ENCODE assay signal across 24 cellular contexts in the genomic region with DNA sequence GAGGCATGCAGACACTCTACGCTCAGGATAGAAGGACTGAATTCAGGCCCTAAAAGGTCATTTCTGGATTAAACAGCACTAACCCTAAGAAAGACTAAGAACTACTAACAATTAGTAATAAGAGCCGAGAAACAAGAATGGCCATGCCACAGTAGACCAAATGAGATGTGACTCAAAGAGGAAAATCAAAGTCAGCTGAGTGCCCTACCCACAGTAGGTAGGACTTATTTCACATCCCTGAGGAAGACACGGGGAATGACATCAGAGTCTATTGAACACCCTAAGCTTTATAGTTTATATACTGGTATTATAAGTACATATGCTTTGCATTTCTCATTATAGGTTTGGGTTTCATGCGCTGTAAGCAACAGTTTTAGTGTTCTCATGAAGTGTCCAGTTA. TPM values are rescaled to one million over a fixed set of nuclear protein-coding genes. Genes with fewer than 3 reads are reported as not detected.
"Had no signal": no experiment of that assay in that cellular context is flagged by ENCODE, and none has a peak within 500 bp of the region (broad histone marks: within the 10 kb centered on the region; RNA-seq: fewer than 3 reads in every experiment).

No MANE protein-coding gene starts in this region.

- H3K4me3 ChIP-seq: esophagus muscularis mucosa, heart right ventricle, left lung, ovary, psoas muscle, sigmoid colon, spleen, stomach, thyroid gland, vagina had no signal

- H3K4me1 ChIP-seq: psoas muscle had no signal

- H3K4me3 Mint-ChIP-seq: effector memory CD8-positive, alpha-beta T cell; naive thymus-derived CD8-positive, alpha-beta T cell; nephron progenitor cell; stimulated activated naive B cell treated with anti-CD40 and anti-IgM and Interleukin-4, amounts not matched to agents 10 μg/mL and 1 μg/mL and 100 μg/mL, for 72 hours had no signal

- H3K27ac ChIP-seq: esophagus muscularis mucosa, heart right ventricle, left lung, ovary, psoas muscle, sigmoid colon, spleen, stomach, thyroid gland, vagina had no signal

- H3K27ac Mint-ChIP-seq: effector memory CD8-positive, alpha-beta T cell; naive thymus-derived CD8-positive, alpha-beta T cell; nephron progenitor cell; stimulated activated naive B cell treated with anti-CD40 and anti-IgM and Interleukin-4, amounts not matched to agents 10 μg/mL and 1 μg/mL and 100 μg/mL, for 72 hours had no signal

- DNase-seq: cortex of kidney; effector memory CD8-positive, alpha-beta T cell; foreskin melanocyte; glutamatergic neuron; heart right ventricle; hippocampal formation; left cardiac atrium; left lung; naive thymus-derived CD8-positive, alpha-beta T cell; nephron progenitor cell; occipital lobe; ovary; posterior cingulate gyrus; psoas muscle; right cardiac atrium; sigmoid colon; spleen; stimulated activated CD4-positive, alpha-beta T cell treated with anti-CD3 and anti-CD28 coated beads, Interleukin-4, amount 100 ng/mL, for 4 hours; stimulated activated naive B cell treated with anti-CD40 and anti-IgM and Interleukin-4, amounts not matched to agents 10 μg/mL and 1 μg/mL and 100 μg/mL, for 72 hours; stomach; thyroid gland; trophoblast cell had no signal

- H3K9me3 Mint-ChIP-seq: effector memory CD8-positive, alpha-beta T cell had no signal

- H3K27me3 ChIP-seq: esophagus muscularis mucosa, ovary, sigmoid colon, stomach, thyroid gland, vagina had no signal

- H3K9me3 ChIP-seq: esophagus muscularis mucosa, heart right ventricle, left lung, ovary, psoas muscle, sigmoid colon, stomach, thyroid gland, vagina had no signal

- ATAC-seq: effector memory CD8-positive, alpha-beta T cell; heart right ventricle; left cardiac atrium; left lung; naive thymus-derived CD8-positive, alpha-beta T cell; psoas muscle; right cardiac atrium; stimulated activated naive B cell treated with anti-CD40 and anti-IgM and Interleukin-4, amounts not matched to agents 10 μg/mL and 1 μg/mL and 100 μg/mL, for 72 hours had no signal

- H3K36me3 ChIP-seq: esophagus muscularis mucosa, heart right ventricle, left lung, ovary, sigmoid colon, spleen, stomach, thyroid gland, vagina had no signal

RNA-seq across cellular contexts. Expression of a gene that starts 2.7 kb away (rescaled TPM):
- polyA plus RNA-seq: naive thymus-derived CD8-positive, alpha-beta T cell had no signal
